In the genomic region with DNA sequence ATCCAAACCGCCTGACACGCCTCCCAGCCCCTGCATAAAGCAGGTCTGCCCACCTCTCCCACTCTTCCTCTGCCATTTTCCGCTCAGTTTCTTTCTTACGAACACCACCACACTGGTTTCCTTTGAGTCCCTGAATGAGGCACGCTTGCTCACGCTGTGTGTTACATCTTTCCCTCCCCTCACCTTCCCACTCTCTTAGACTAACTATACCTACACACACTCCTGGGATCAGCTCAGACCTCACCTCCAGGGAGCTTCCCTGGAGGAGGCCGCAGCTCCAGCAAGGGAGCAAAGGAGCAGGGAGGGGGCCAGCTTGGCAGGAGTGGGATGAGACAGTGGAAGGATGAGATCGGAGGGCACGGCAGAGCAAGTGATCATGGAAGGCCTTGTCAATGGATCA, we compare ENCODE assay signal across 1 cellular context.
TF ChIP-seq lines count a peak whose summit lies in the region.

No MANE protein-coding gene starts in this region.

TF ChIP-seq in GM23338, 12 proteins besides CTCF, POLR2A, EP300 and RAD21 (continued from another document):
- TF ChIP-seq, protein P1, sequence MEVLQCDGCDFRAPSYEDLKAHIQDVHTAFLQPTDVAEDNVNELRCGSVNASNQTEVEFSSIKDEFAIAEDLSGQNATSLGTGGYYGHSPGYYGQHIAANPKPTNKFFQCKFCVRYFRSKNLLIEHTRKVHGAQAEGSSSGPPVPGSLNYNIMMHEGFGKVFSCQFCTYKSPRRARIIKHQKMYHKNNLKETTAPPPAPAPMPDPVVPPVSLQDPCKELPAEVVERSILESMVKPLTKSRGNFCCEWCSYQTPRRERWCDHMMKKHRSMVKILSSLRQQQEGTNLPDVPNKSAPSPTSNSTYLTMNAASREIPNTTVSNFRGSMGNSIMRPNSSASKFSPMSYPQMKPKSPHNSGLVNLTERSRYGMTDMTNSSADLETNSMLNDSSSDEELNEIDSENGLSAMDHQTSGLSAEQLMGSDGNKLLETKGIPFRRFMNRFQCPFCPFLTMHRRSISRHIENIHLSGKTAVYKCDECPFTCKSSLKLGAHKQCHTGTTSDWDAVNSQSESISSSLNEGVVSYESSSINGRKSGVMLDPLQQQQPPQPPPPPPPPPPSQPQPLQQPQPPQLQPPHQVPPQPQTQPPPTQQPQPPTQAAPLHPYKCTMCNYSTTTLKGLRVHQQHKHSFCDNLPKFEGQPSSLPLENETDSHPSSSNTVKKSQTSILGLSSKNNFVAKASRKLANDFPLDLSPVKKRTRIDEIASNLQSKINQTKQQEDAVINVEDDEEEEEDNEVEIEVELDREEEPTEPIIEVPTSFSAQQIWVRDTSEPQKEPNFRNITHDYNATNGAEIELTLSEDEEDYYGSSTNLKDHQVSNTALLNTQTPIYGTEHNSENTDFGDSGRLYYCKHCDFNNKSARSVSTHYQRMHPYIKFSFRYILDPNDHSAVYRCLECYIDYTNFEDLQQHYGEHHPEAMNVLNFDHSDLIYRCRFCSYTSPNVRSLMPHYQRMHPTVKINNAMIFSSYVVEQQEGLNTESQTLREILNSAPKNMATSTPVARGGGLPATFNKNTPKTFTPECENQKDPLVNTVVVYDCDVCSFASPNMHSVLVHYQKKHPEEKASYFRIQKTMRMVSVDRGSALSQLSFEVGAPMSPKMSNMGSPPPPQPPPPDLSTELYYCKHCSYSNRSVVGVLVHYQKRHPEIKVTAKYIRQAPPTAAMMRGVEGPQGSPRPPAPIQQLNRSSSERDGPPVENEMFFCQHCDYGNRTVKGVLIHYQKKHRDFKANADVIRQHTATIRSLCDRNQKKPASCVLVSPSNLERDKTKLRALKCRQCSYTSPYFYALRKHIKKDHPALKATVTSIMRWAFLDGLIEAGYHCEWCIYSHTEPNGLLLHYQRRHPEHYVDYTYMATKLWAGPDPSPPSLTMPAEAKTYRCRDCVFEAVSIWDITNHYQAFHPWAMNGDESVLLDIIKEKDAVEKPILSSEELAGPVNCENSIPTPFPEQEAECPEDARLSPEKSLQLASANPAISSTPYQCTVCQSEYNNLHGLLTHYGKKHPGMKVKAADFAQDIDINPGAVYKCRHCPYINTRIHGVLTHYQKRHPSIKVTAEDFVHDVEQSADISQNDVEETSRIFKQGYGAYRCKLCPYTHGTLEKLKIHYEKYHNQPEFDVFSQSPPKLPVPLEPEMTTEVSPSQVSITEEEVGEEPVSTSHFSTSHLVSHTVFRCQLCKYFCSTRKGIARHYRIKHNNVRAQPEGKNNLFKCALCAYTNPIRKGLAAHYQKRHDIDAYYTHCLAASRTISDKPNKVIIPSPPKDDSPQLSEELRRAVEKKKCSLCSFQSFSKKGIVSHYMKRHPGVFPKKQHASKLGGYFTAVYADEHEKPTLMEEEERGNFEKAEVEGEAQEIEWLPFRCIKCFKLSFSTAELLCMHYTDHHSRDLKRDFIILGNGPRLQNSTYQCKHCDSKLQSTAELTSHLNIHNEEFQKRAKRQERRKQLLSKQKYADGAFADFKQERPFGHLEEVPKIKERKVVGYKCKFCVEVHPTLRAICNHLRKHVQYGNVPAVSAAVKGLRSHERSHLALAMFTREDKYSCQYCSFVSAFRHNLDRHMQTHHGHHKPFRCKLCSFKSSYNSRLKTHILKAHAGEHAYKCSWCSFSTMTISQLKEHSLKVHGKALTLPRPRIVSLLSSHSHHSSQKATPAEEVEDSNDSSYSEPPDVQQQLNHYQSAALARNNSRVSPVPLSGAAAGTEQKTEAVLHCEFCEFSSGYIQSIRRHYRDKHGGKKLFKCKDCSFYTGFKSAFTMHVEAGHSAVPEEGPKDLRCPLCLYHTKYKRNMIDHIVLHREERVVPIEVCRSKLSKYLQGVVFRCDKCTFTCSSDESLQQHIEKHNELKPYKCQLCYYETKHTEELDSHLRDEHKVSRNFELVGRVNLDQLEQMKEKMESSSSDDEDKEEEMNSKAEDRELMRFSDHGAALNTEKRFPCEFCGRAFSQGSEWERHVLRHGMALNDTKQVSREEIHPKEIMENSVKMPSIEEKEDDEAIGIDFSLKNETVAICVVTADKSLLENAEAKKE (CRISPR knock-in tag; IDR thresholded peaks at IDR 0.05): no peak
- TF ChIP-seq ZNF331 (CRISPR knock-in tag; IDR thresholded peaks at IDR 0.05; ENCODE audit: low read depth): no peak
